ENCODE assay signal across 25 cellular contexts in genomic region chr2:238090887-238091286, GRCh38. TPM values are rescaled to one million over a fixed set of nuclear protein-coding genes. Genes with fewer than 3 reads are reported as not detected.
"Had no signal": no experiment of that assay in that cellular context is flagged by ENCODE, and none has a peak within 500 bp of the region (broad histone marks: within the 10 kb centered on the region; RNA-seq: fewer than 3 reads in every experiment).

No MANE protein-coding gene starts in this region.

- H3K4me3 Mint-ChIP-seq: activated T-cell treated with anti-CD3 and anti-CD28 coated beads, Interleukin-2, amount 50 U/mL, for 72 hours; brain; memory B cell; stimulated activated naive B cell treated with anti-CD40 and anti-IgM and Interleukin-4, amounts not matched to agents 10 μg/mL and 1 μg/mL and 100 μg/mL, for 72 hours had no signal

- H3K4me3 ChIP-seq: esophagus squamous epithelium, gastrocnemius medialis, testis had no signal

- H3K4me1 Mint-ChIP-seq: brain had no signal

- H3K27ac ChIP-seq: esophagus squamous epithelium, gastrocnemius medialis, testis had no signal

- H3K27ac Mint-ChIP-seq: activated T-cell treated with anti-CD3 and anti-CD28 coated beads, Interleukin-2, amount 50 U/mL, for 72 hours; memory B cell; progenitor cell of endocrine pancreas; stimulated activated naive B cell treated with anti-CD40 and anti-IgM and Interleukin-4, amounts not matched to agents 10 μg/mL and 1 μg/mL and 100 μg/mL, for 72 hours had no signal

- H3K9me3 ChIP-seq: esophagus squamous epithelium, gastrocnemius medialis, testis had no signal

- H3K36me3 ChIP-seq: esophagus squamous epithelium, gastrocnemius medialis had no signal

- H3K27me3 Mint-ChIP-seq: memory B cell; progenitor cell of endocrine pancreas; stimulated activated naive B cell treated with anti-CD40 and anti-IgM and Interleukin-4, amounts not matched to agents 10 μg/mL and 1 μg/mL and 100 μg/mL, for 72 hours had no signal

- DNase-seq: activated CD4-positive, alpha-beta T cell treated with anti-CD3 and anti-CD28 coated beads for 48 hours; activated effector memory CD4-positive, alpha-beta T cell treated with anti-CD3 and anti-CD28 coated beads, Interleukin-2, amount 50 U/mL, for 16 hours; activated naive CD4-positive, alpha-beta T cell treated with anti-CD3 and anti-CD28 coated beads, Interleukin-2, amount 50 U/mL, for 16 hours; activated T-cell treated with anti-CD3 and anti-CD28 coated beads, Interleukin-2, amount 50 U/mL, for 72 hours; aorta; central memory CD4-positive, alpha-beta T cell; effector memory CD4-positive, alpha-beta T cell; esophagus squamous epithelium; gastrocnemius medialis; left cardiac atrium; occipital lobe; retina; stimulated activated CD4-positive, alpha-beta T cell treated with anti-CD3 and anti-CD28 coated beads, Interleukin-2, amount 100 ng/mL, for 48 hours; stimulated activated CD8-positive, alpha-beta memory T cell treated with anti-CD3 and anti-CD28 coated beads, Interleukin-4, amount 100 ng/mL, for 48 hours; stimulated activated naive B cell treated with anti-CD40 and anti-IgM and Interleukin-4, amounts not matched to agents 10 μg/mL and 1 μg/mL and 100 μg/mL, for 72 hours; testis; trophoblast cell had no signal

- H3K9me3 Mint-ChIP-seq: activated T-cell treated with anti-CD3 and anti-CD28 coated beads, Interleukin-2, amount 50 U/mL, for 72 hours; brain; memory B cell; stimulated activated naive B cell treated with anti-CD40 and anti-IgM and Interleukin-4, amounts not matched to agents 10 μg/mL and 1 μg/mL and 100 μg/mL, for 72 hours had no signal

- H3K27me3 ChIP-seq: esophagus squamous epithelium, gastrocnemius medialis, testis had no signal

- H3K4me1 ChIP-seq: esophagus squamous epithelium, gastrocnemius medialis, testis had no signal

RNA-seq across cellular contexts. Expression of gene ESPNL, which starts 9.3 kb away (rescaled TPM):
- total RNA-seq: aorta, dermis microvascular lymphatic vessel endothelial cell, endothelial cell of umbilical vein had no signal
- polyA plus RNA-seq: endothelial cell of umbilical vein had no signal

RNA-seq across cellular contexts. Expression of gene KLHL30, which starts 47.6 kb away (rescaled TPM):
- total RNA-seq: activated T-cell treated with anti-CD3 and anti-CD28 coated beads, Interleukin-2, amount 50 U/mL, for 72 hours; dermis microvascular lymphatic vessel endothelial cell; endothelial cell of umbilical vein; mononuclear cell; T-helper 2 cell treated with Interferon-gamma antibody and Interleukin-4, amounts not matched to agents 100 ng/mL and 5 ng/mL, for 36 hours had no signal
- polyA plus RNA-seq: endothelial cell of umbilical vein, neural cell had no signal
